ENCODE assay signal across 23 cellular contexts in the genomic region with DNA sequence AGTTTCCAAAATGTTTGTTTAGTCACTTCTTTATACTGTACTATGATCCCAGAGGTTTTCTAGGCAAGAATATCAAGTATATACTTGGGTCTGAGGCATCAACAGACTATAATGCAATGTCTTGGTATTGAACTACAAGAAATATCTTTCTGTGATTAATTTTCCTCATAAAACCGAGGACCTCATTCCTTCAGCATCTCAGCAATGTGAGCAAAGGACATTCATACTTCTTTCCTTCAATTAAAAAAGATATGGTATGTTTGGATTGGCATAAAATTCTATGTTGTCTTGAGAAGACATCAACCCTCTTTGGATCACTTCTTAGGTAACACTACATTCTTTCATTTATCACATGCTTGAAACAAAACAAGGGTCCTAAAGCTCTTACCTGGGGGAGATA.
"Had no signal": no experiment of that assay in that cellular context is flagged by ENCODE, and none has a peak within 500 bp of the region (broad histone marks: within the 10 kb centered on the region; RNA-seq: fewer than 3 reads in every experiment).

No MANE protein-coding gene starts in this region.

- H3K27ac Mint-ChIP-seq: activated naive CD4-positive, alpha-beta T cell treated with anti-CD3 and anti-CD28 coated beads for 36 hours; activated naive CD8-positive, alpha-beta T cell; T-helper 17 cell; WTC11 had no signal

- DNase-seq: activated CD4-positive, alpha-beta T cell treated with anti-CD3 and anti-CD28 coated beads for 48 hours; activated CD4-positive, alpha-beta T cell treated with anti-CD3 and anti-CD28 coated beads, Interleukin-2, amount 50 U/mL, for 48 hours; activated CD4-positive, CD25-positive, alpha-beta regulatory T cell treated with anti-CD3 and anti-CD28 coated beads, Interleukin-2, amount 50 U/mL, for 72 hours; activated gamma-delta T cell; activated naive CD4-positive, alpha-beta T cell treated with anti-CD3 and anti-CD28 coated beads for 36 hours; activated T-cell treated with anti-CD3 and anti-CD28 coated beads, Interleukin-2, amount 50 U/mL, for 4 hours; caudate nucleus; Karpas-422; MM.1S; NCI-H1105; NCI-H1436 treated with DMSO at 0.1 percent for 48 hours; NCI-H187; NCI-H2081 treated with DMSO at 0.1 percent for 48 hours; NCI-H446; NCI-H524; PC-3; SHP77; T-helper 17 cell; T-helper 9 cell had no signal

- H3K4me3 Mint-ChIP-seq: activated naive CD4-positive, alpha-beta T cell treated with anti-CD3 and anti-CD28 coated beads for 36 hours; activated naive CD8-positive, alpha-beta T cell; activated T-cell treated with anti-CD3 and anti-CD28 coated beads, Interleukin-2, amount 50 U/mL, for 4 hours; T-helper 17 cell; WTC11 had no signal

- H3K27me3 ChIP-seq: breast epithelium, SJSA1 had no signal

- H3K36me3 ChIP-seq: breast epithelium, SJSA1 had no signal

- H3K4me1 Mint-ChIP-seq: T-helper 17 cell had no signal

- H3K27ac ChIP-seq: breast epithelium, SJSA1 had no signal

- H3K9me3 ChIP-seq: breast epithelium, SJSA1 had no signal

- H3K4me1 ChIP-seq: breast epithelium, SJSA1 had no signal

- H3K4me3 ChIP-seq: breast epithelium, SJSA1 had no signal

- H3K36me3 Mint-ChIP-seq: activated naive CD8-positive, alpha-beta T cell had no signal

- H3K27me3 Mint-ChIP-seq: activated naive CD8-positive, alpha-beta T cell; T-helper 17 cell had no signal
